In the genomic region with DNA sequence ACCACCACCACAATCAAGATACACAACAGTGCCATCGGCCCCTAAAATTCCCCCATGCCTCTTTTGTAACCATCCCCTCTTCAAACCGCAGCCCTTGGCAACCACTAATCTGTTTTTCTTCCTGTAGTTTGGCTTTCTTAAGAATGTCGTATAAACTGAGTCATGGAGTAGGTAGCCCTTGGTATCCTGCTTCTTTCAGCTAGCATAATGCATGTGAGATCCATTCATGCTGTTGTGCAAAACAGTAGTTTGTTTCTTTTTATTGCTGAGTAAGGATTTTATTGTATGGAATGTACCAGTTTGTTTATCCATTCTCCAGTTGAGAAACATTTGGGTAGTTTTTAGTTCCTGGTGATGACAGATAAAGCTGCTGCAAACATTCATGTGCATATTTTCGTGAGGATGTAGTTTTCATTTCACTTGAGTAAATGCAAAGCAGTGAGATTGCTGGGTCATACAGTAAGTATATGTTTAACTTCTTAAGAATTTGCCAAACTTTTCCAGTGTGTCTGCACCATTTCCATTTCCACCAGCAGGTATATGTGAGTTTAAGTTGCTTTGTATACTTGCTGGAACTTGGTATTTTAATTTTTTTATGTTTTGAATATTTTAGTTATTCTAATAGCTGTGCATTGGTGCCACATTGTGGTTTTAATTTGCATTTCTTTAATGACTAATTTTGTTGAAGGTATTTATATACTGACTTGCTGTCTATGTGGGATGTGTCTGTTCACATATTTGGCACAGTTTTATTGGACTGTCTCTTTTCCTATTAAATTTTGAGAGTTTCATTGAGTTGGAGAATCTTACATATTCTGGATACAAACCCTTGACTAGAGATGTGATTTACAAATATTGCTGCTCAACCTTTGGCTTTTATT, we compare ENCODE assay signal across 1 cellular context.
TF ChIP-seq lines count a peak whose summit lies in the region.

No MANE protein-coding gene starts in this region.

TF ChIP-seq in HepG2, 621 proteins besides CTCF, POLR2A, EP300 and RAD21 (continued from another document):
- TF ChIP-seq, protein P1, sequence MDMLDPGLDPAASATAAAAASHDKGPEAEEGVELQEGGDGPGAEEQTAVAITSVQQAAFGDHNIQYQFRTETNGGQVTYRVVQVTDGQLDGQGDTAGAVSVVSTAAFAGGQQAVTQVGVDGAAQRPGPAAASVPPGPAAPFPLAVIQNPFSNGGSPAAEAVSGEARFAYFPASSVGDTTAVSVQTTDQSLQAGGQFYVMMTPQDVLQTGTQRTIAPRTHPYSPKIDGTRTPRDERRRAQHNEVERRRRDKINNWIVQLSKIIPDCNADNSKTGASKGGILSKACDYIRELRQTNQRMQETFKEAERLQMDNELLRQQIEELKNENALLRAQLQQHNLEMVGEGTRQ (IDR thresholded peaks at IDR 0.05; ENCODE audit: low read depth, low read length): no peak
- TF ChIP-seq, protein P1 (CRISPR knock-in tag; IDR thresholded peaks at IDR 0.05; ENCODE audit: borderline replicate concordance): no peak
- TF ChIP-seq MAFK (conservative IDR thresholded peaks at IDR 0.05 in 1 of 2, IDR thresholded peaks at IDR 0.05 in 1 of 2; ENCODE audit: low read length in 2 of 2): peak; percentile 93 to 97
- TF ChIP-seq, protein P2, sequence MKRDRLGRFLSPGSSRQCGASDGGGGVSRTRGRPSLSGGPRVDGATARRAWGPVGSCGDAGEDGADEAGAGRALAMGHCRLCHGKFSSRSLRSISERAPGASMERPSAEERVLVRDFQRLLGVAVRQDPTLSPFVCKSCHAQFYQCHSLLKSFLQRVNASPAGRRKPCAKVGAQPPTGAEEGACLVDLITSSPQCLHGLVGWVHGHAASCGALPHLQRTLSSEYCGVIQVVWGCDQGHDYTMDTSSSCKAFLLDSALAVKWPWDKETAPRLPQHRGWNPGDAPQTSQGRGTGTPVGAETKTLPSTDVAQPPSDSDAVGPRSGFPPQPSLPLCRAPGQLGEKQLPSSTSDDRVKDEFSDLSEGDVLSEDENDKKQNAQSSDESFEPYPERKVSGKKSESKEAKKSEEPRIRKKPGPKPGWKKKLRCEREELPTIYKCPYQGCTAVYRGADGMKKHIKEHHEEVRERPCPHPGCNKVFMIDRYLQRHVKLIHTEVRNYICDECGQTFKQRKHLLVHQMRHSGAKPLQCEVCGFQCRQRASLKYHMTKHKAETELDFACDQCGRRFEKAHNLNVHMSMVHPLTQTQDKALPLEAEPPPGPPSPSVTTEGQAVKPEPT (CRISPR knock-in tag; IDR thresholded peaks at IDR 0.05; ENCODE audit: low read depth): no peak
- TF ChIP-seq, protein P3, sequence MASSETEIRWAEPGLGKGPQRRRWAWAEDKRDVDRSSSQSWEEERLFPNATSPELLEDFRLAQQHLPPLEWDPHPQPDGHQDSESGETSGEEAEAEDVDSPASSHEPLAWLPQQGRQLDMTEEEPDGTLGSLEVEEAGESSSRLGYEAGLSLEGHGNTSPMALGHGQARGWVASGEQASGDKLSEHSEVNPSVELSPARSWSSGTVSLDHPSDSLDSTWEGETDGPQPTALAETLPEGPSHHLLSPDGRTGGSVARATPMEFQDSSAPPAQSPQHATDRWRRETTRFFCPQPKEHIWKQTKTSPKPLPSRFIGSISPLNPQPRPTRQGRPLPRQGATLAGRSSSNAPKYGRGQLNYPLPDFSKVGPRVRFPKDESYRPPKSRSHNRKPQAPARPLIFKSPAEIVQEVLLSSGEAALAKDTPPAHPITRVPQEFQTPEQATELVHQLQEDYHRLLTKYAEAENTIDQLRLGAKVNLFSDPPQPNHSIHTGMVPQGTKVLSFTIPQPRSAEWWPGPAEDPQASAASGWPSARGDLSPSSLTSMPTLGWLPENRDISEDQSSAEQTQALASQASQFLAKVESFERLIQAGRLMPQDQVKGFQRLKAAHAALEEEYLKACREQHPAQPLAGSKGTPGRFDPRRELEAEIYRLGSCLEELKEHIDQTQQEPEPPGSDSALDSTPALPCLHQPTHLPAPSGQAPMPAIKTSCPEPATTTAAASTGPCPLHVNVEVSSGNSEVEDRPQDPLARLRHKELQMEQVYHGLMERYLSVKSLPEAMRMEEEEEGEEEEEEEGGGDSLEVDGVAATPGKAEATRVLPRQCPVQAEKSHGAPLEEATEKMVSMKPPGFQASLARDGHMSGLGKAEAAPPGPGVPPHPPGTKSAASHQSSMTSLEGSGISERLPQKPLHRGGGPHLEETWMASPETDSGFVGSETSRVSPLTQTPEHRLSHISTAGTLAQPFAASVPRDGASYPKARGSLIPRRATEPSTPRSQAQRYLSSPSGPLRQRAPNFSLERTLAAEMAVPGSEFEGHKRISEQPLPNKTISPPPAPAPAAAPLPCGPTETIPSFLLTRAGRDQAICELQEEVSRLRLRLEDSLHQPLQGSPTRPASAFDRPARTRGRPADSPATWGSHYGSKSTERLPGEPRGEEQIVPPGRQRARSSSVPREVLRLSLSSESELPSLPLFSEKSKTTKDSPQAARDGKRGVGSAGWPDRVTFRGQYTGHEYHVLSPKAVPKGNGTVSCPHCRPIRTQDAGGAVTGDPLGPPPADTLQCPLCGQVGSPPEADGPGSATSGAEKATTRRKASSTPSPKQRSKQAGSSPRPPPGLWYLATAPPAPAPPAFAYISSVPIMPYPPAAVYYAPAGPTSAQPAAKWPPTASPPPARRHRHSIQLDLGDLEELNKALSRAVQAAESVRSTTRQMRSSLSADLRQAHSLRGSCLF (CRISPR knock-in tag; IDR thresholded peaks at IDR 0.05; ENCODE audit: borderline replicate concordance): no peak
- no peak for TF ChIP-seq TEAD2 (CRISPR knock-in tag; IDR thresholded peaks at IDR 0.05)
